ENCODE assay signal across 25 cellular contexts in genomic region chr20:58058421-58059140, GRCh38.
"Had no signal": no experiment of that assay in that cellular context is flagged by ENCODE, and none has a peak within 500 bp of the region (broad histone marks: within the 10 kb centered on the region; RNA-seq: fewer than 3 reads in every experiment).

No MANE protein-coding gene starts in this region.

- H3K4me3 ChIP-seq: body of pancreas, cardiac muscle cell, pancreas, right lobe of liver, upper lobe of left lung had no signal

- H3K9me3 Mint-ChIP-seq: dendritic cell treated with granulocyte-macrophage colony-stimulating factor and Interleukin-4, amounts not matched to agents 40 ng/mL and 50 ng/mL, for 4 days had no signal

- H3K4me1 Mint-ChIP-seq: activated naive CD8-positive, alpha-beta T cell treated with anti-CD3 and anti-CD28 coated beads, Interleukin-2, amount 50 U/mL, for 24 hours; stimulated activated memory B cell treated with anti-CD40 and anti-IgM and Interleukin-4, amounts not matched to agents 10 μg/mL and 1 μg/mL and 100 μg/mL, for 72 hours had no signal

- H3K4me1 ChIP-seq: body of pancreas, pancreas, right lobe of liver had no signal

- H3K36me3 Mint-ChIP-seq: stimulated activated memory B cell treated with anti-CD40 and anti-IgM and Interleukin-4, amounts not matched to agents 10 μg/mL and 1 μg/mL and 100 μg/mL, for 72 hours had no signal

- H3K36me3 ChIP-seq: cardiac muscle cell, neutrophil, pancreas, right lobe of liver, upper lobe of left lung had no signal

- FAIRE-seq: frontal cortex, pancreas, small intestine had no signal

- H3K27me3 ChIP-seq: body of pancreas, cardiac muscle cell, pancreas, right lobe of liver, upper lobe of left lung had no signal

- H3K27ac ChIP-seq: body of pancreas, cardiac muscle cell, neutrophil, pancreas, right lobe of liver, upper lobe of left lung had no signal

- H3K27ac Mint-ChIP-seq: activated naive CD8-positive, alpha-beta T cell treated with anti-CD3 and anti-CD28 coated beads, Interleukin-2, amount 50 U/mL, for 24 hours; activated T-helper 1 cell treated with anti-CD3 and anti-CD28 coated beads, Interleukin-12 subunit alpha, Interleukin-12 subunit beta, Interleukin-2, Interleukin-4 antibody, amounts not matched to agents 30 ng/mL and 10 ng/mL and 1 ng/mL, durations not matched to agents 14 hours and 24 hours and 36 hours; dendritic cell treated with granulocyte-macrophage colony-stimulating factor and Interleukin-4, amounts not matched to agents 40 ng/mL and 50 ng/mL, for 4 days; stimulated activated memory B cell treated with anti-CD40 and anti-IgM and Interleukin-4, amounts not matched to agents 10 μg/mL and 1 μg/mL and 100 μg/mL, for 72 hours; WTC11 had no signal

- ATAC-seq: activated naive CD8-positive, alpha-beta T cell treated with anti-CD3 and anti-CD28 coated beads, Interleukin-2, amount 50 U/mL, for 24 hours; body of pancreas; left ventricle myocardium superior; pancreas; right lobe of liver; stimulated activated memory B cell treated with anti-CD40 and anti-IgM and Interleukin-4, amounts not matched to agents 10 μg/mL and 1 μg/mL and 100 μg/mL, for 72 hours; WTC11 had no signal

- H3K4me3 Mint-ChIP-seq: activated naive CD8-positive, alpha-beta T cell treated with anti-CD3 and anti-CD28 coated beads, Interleukin-2, amount 50 U/mL, for 24 hours; activated T-helper 1 cell treated with anti-CD3 and anti-CD28 coated beads, Interleukin-12 subunit alpha, Interleukin-12 subunit beta, Interleukin-2, Interleukin-4 antibody, amounts not matched to agents 30 ng/mL and 10 ng/mL and 1 ng/mL, durations not matched to agents 14 hours and 24 hours and 36 hours; dendritic cell treated with granulocyte-macrophage colony-stimulating factor and Interleukin-4, amounts not matched to agents 40 ng/mL and 50 ng/mL, for 4 days; nephron; stimulated activated memory B cell treated with anti-CD40 and anti-IgM and Interleukin-4, amounts not matched to agents 10 μg/mL and 1 μg/mL and 100 μg/mL, for 72 hours; WTC11 had no signal

- H3K9me3 ChIP-seq: body of pancreas, neutrophil, pancreas, right lobe of liver, upper lobe of left lung had no signal

- DNase-seq: activated gamma-delta T cell; activated naive CD4-positive, alpha-beta T cell treated with anti-CD3 and anti-CD28 coated beads, Interleukin-2, amount 50 U/mL, for 16 hours; activated naive CD8-positive, alpha-beta T cell treated with anti-CD3 and anti-CD28 coated beads, Interleukin-2, amount 50 U/mL, for 24 hours; anterior cingulate cortex; body of pancreas; effector CD4-positive, alpha-beta T cell; erythroblast; glutamatergic neuron; hippocampal formation; left ventricle myocardium superior; right lobe of liver; small intestine; stimulated activated CD4-positive, alpha-beta T cell treated with anti-CD3 and anti-CD28 coated beads, Interleukin-2, amount 100 ng/mL, for 24 hours; T-helper 1 cell; T-helper 9 cell had no signal
